ENCODE assay signal across 3 cellular contexts in the genomic region with DNA sequence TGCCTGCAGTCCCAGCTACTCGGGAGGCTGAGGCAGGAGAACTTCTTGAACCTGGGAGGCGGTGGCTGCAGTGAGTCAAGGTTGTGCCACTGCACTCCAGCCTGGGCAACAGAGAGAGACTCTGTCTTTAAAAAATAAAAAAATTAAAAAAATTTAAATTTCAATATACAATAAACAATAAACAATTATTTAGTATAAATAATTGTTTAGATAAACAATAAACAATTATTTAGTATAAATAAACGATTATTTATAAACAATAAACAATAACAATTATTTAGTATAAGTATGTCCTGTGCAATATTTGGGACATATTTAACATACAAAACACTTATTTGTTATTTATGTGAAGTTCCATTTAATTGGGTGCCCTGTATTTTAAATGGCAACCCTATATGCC.
TF ChIP-seq lines count a peak whose summit lies in the region.

No MANE protein-coding gene starts in this region.

TF ChIP-seq in SK-N-SH, 30 proteins besides CTCF, POLR2A, EP300 and RAD21 (continued from another document):
- no peak for TF ChIP-seq MEF2A (IDR thresholded peaks at IDR 0.05; ENCODE audit: borderline replicate concordance, low read depth)

TF ChIP-seq in SK-N-SH treated with all-trans-retinoic acid at 6 μM for 48 hours, 23 proteins besides CTCF, POLR2A, EP300 and RAD21 (continued from another document):
- TF ChIP-seq, protein P1, sequence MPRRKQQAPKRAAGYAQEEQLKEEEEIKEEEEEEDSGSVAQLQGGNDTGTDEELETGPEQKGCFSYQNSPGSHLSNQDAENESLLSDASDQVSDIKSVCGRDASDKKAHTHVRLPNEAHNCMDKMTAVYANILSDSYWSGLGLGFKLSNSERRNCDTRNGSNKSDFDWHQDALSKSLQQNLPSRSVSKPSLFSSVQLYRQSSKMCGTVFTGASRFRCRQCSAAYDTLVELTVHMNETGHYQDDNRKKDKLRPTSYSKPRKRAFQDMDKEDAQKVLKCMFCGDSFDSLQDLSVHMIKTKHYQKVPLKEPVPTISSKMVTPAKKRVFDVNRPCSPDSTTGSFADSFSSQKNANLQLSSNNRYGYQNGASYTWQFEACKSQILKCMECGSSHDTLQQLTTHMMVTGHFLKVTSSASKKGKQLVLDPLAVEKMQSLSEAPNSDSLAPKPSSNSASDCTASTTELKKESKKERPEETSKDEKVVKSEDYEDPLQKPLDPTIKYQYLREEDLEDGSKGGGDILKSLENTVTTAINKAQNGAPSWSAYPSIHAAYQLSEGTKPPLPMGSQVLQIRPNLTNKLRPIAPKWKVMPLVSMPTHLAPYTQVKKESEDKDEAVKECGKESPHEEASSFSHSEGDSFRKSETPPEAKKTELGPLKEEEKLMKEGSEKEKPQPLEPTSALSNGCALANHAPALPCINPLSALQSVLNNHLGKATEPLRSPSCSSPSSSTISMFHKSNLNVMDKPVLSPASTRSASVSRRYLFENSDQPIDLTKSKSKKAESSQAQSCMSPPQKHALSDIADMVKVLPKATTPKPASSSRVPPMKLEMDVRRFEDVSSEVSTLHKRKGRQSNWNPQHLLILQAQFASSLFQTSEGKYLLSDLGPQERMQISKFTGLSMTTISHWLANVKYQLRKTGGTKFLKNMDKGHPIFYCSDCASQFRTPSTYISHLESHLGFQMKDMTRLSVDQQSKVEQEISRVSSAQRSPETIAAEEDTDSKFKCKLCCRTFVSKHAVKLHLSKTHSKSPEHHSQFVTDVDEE (CRISPR knock-in tag; IDR thresholded peaks at IDR 0.05) = no peak
- TF ChIP-seq SNAI2 (CRISPR knock-in tag; IDR thresholded peaks at IDR 0.05) (no peak), TCF4 (CRISPR knock-in tag; IDR thresholded peaks at IDR 0.05; ENCODE audit: borderline replicate concordance) (no peak), ZNF565 (CRISPR knock-in tag; conservative IDR thresholded peaks at IDR 0.05; ENCODE audit: low read depth) (no peak)
- TF ChIP-seq, protein P2, sequence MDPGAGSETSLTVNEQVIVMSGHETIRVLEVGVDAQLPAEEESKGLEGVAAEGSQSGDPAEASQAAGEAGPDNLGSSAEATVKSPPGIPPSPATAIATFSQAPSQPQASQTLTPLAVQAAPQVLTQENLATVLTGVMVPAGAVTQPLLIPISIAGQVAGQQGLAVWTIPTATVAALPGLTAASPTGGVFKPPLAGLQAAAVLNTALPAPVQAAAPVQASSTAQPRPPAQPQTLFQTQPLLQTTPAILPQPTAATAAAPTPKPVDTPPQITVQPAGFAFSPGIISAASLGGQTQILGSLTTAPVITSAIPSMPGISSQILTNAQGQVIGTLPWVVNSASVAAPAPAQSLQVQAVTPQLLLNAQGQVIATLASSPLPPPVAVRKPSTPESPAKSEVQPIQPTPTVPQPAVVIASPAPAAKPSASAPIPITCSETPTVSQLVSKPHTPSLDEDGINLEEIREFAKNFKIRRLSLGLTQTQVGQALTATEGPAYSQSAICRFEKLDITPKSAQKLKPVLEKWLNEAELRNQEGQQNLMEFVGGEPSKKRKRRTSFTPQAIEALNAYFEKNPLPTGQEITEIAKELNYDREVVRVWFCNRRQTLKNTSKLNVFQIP (CRISPR knock-in tag; IDR thresholded peaks at IDR 0.05; ENCODE audit: borderline replicate concordance, low read depth) = no peak

TF ChIP-seq in K562, 482 proteins besides CTCF, POLR2A, EP300 and RAD21 (continued from another document):
- TF ChIP-seq ZNF398 (CRISPR knock-in tag; IDR thresholded peaks at IDR 0.05) (no peak), ZNF311 (CRISPR knock-in tag; IDR thresholded peaks at IDR 0.05) (no peak), TAF7 (tag; IDR thresholded peaks at IDR 0.05) (no peak), HNRNPLL (IDR thresholded peaks at IDR 0.05; ENCODE audit: low read depth, low read length, poor library complexity, severe bottlenecking) (no peak), RBM17 (IDR thresholded peaks at IDR 0.05; ENCODE audit: borderline replicate concordance, low read depth, low read length) (no peak), KHSRP (IDR thresholded peaks at IDR 0.05) (no peak), RCOR1 (IDR thresholded peaks at IDR 0.05; ENCODE audit: borderline replicate concordance in 1 of 2, low read depth in 2 of 2, low read length in 2 of 2) (no peak), TFE3 (CRISPR knock-in tag; IDR thresholded peaks at IDR 0.05) (no peak), ZBTB34 (CRISPR knock-in tag; IDR thresholded peaks at IDR 0.05) (no peak), PYGO2 (tag; IDR thresholded peaks at IDR 0.05) (no peak), PHF21A (IDR thresholded peaks at IDR 0.05; ENCODE audit: borderline replicate concordance, low read depth) (no peak), HMG20A (CRISPR knock-in tag; conservative IDR thresholded peaks at IDR 0.05) (no peak), HIVEP1 (CRISPR knock-in tag; IDR thresholded peaks at IDR 0.05) (no peak), FUS (optimal IDR thresholded peaks at IDR 0.05; ENCODE audit: low read depth, low read length) (no peak), RBM22 (IDR thresholded peaks at IDR 0.05; ENCODE audit: low read depth, low read length, poor library complexity, severe bottlenecking) (no peak), KAT7 (CRISPR knock-in tag; IDR thresholded peaks at IDR 0.05; ENCODE audit: borderline replicate concordance) (no peak)
- TF ChIP-seq, protein P3, sequence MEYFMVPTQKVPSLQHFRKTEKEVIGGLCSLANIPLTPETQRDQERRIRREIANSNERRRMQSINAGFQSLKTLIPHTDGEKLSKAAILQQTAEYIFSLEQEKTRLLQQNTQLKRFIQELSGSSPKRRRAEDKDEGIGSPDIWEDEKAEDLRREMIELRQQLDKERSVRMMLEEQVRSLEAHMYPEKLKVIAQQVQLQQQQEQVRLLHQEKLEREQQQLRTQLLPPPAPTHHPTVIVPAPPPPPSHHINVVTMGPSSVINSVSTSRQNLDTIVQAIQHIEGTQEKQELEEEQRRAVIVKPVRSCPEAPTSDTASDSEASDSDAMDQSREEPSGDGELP (CRISPR knock-in tag; IDR thresholded peaks at IDR 0.05; ENCODE audit: borderline replicate concordance) = no peak
